ENCODE assay signal across 21 cellular contexts in genomic region chr14:58828298-58828697, GRCh38.
"Had no signal": no experiment of that assay in that cellular context is flagged by ENCODE, and none has a peak within 500 bp of the region (broad histone marks: within the 10 kb centered on the region; RNA-seq: fewer than 3 reads in every experiment).

No MANE protein-coding gene starts in this region.

- DNase-seq: stimulated activated CD4-positive, alpha-beta T cell treated with anti-CD3 and anti-CD28 coated beads, Interleukin-2, amount 100 ng/mL, for 48 hours; stimulated activated CD4-positive, alpha-beta T cell treated with anti-CD3 and anti-CD28 coated beads, Interleukin-4, amount 100 ng/mL, for 1 hour; stimulated activated CD4-positive, alpha-beta T cell treated with anti-CD3 and anti-CD28 coated beads, Interleukin-4, amount 100 ng/mL, for 24 hours; stimulated activated CD4-positive, alpha-beta T cell treated with anti-CD3 and anti-CD28 coated beads, Interleukin-4, amount 100 ng/mL, for 4 hours; stimulated activated CD8-positive, alpha-beta memory T cell treated with anti-CD3 and anti-CD28 coated beads, Interleukin-4, amount 100 ng/mL, for 48 hours; stimulated activated naive B cell treated with anti-CD40 and anti-IgM and Interleukin-4, amounts not matched to agents 10 μg/mL and 1 μg/mL and 100 μg/mL, for 72 hours; stimulated activated naive CD4-positive, alpha-beta T cell; stimulated activated naive CD4-positive, alpha-beta T cell treated with Interleukin-2 at 50 U/mL for 16 hours; stimulated activated naive CD8-positive, alpha-beta T cell treated with anti-CD3 and anti-CD28 coated beads, Interleukin-15, amount 100 ng/mL, for 72 hours; stimulated activated naive CD8-positive, alpha-beta T cell treated with anti-CD3 and anti-CD28 coated beads, Interleukin-15, Interleukin-2, amounts not matched to agents 100 U/mL and 50 U/mL, for 24 hours; stomach; substantia nigra; testis; thyroid gland; tibial artery; transverse colon; trophoblast cell; upper lobe of right lung; uterus had no signal

- ATAC-seq: stimulated activated effector memory CD8-positive, alpha-beta T cell treated with anti-CD3 and anti-CD28 coated beads, Interleukin-12 subunit alpha, Interleukin-12 subunit beta, amount 100 ng/mL, for 72 hours; stimulated activated memory B cell treated with anti-CD40 and anti-IgM and Interleukin-4, amounts not matched to agents 10 μg/mL and 1 μg/mL and 100 μg/mL, for 72 hours; stimulated activated naive B cell treated with anti-CD40 and anti-IgM and Interleukin-4, amounts not matched to agents 10 μg/mL and 1 μg/mL and 100 μg/mL, for 72 hours; stimulated activated naive CD8-positive, alpha-beta T cell treated with anti-CD3 and anti-CD28 coated beads, Interleukin-15, amount 100 ng/mL, for 72 hours; stimulated activated naive CD8-positive, alpha-beta T cell treated with anti-CD3 and anti-CD28 coated beads, Interleukin-15, Interleukin-2, amounts not matched to agents 100 U/mL and 50 U/mL, for 24 hours; upper lobe of right lung had no signal
